In genomic region chr11:111946499-111946898, GRCh38 we compare ENCODE assay signal across 1 cellular context.
TF ChIP-seq lines count a peak whose summit lies in the region.

No MANE protein-coding gene starts in this region.

TF ChIP-seq in HepG2, 621 proteins besides CTCF, POLR2A, EP300 and RAD21:
- TF ChIP-seq ZSCAN5A (CRISPR knock-in tag; IDR thresholded peaks at IDR 0.05; ENCODE audit: borderline replicate concordance) (no peak), ZNF746 (CRISPR knock-in tag; IDR thresholded peaks at IDR 0.05) (no peak), ZNF432 (CRISPR knock-in tag; IDR thresholded peaks at IDR 0.05; ENCODE audit: borderline replicate concordance) (no peak), USF2 (IDR thresholded peaks at IDR 0.05; ENCODE audit: low read depth, low read length) (no peak), USF2 (CRISPR knock-in tag; IDR thresholded peaks at IDR 0.05; ENCODE audit: borderline replicate concordance) (no peak), TRAFD1 (CRISPR knock-in tag; IDR thresholded peaks at IDR 0.05; ENCODE audit: borderline replicate concordance) (no peak), SYNCRIP (IDR thresholded peaks at IDR 0.05; ENCODE audit: insufficient read depth, low read depth, low read length) (no peak), BATF2 (CRISPR knock-in tag; IDR thresholded peaks at IDR 0.05) (no peak), ZMYM2 (CRISPR knock-in tag; IDR thresholded peaks at IDR 0.05) (no peak), TEF (CRISPR knock-in tag; IDR thresholded peaks at IDR 0.05) (no peak), WIZ (CRISPR knock-in tag; IDR thresholded peaks at IDR 0.05) (no peak)
